In genomic region chr1:220094016-220094911, GRCh38 we compare ENCODE assay signal across 1 cellular context.
TF ChIP-seq lines count a peak whose summit lies in the region.

Gene IARS2, plus strand, starts transcription at chr1:220094132. Its CDS starts 85 bp downstream, at chr1:220094217.

TF ChIP-seq in HepG2, 621 proteins besides CTCF, POLR2A, EP300 and RAD21 (continued from another document and continues in another):
- TF ChIP-seq, protein P1, sequence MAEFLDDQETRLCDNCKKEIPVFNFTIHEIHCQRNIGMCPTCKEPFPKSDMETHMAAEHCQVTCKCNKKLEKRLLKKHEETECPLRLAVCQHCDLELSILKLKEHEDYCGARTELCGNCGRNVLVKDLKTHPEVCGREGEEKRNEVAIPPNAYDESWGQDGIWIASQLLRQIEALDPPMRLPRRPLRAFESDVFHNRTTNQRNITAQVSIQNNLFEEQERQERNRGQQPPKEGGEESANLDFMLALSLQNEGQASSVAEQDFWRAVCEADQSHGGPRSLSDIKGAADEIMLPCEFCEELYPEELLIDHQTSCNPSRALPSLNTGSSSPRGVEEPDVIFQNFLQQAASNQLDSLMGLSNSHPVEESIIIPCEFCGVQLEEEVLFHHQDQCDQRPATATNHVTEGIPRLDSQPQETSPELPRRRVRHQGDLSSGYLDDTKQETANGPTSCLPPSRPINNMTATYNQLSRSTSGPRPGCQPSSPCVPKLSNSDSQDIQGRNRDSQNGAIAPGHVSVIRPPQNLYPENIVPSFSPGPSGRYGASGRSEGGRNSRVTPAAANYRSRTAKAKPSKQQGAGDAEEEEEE (CRISPR knock-in tag; IDR thresholded peaks at IDR 0.05; ENCODE audit: borderline replicate concordance), result no peak
- TF ChIP-seq KAT7 (CRISPR knock-in tag; IDR thresholded peaks at IDR 0.05; ENCODE audit: borderline replicate concordance) (0 out of 2 replicates have a peak, but pooled peaks have one; percentile 45), ZNF552 (CRISPR knock-in tag; IDR thresholded peaks at IDR 0.05; ENCODE audit: borderline replicate concordance) (no peak), ZNF619 (CRISPR knock-in tag; IDR thresholded peaks at IDR 0.05) (no peak), ZKSCAN1 (IDR thresholded peaks at IDR 0.05; ENCODE audit: low read length) (no peak), ZNF574 (CRISPR knock-in tag; IDR thresholded peaks at IDR 0.05) (peak; percentile 71; the same call in 1 of the 2 replicates), KLF15 (CRISPR knock-in tag; IDR thresholded peaks at IDR 0.05; ENCODE audit: borderline replicate concordance) (no peak), RNF219 (CRISPR knock-in tag; IDR thresholded peaks at IDR 0.05) (no peak), RFXAP (CRISPR knock-in tag; IDR thresholded peaks at IDR 0.05; ENCODE audit: borderline replicate concordance) (peak; percentile 44; the same call in 1 of the 2 replicates), DPF2 (CRISPR knock-in tag; IDR thresholded peaks at IDR 0.05; ENCODE audit: borderline replicate concordance, low read depth) (no peak), GPBP1L1 (CRISPR knock-in tag; IDR thresholded peaks at IDR 0.05) (no peak), CC2D1A (CRISPR knock-in tag; IDR thresholded peaks at IDR 0.05) (no peak), PHB2 (IDR thresholded peaks at IDR 0.05; ENCODE audit: partially characterized antibody) (no peak), SNAPC5 (CRISPR knock-in tag; IDR thresholded peaks at IDR 0.05; ENCODE audit: borderline replicate concordance) (no peak), NCOA2 (CRISPR knock-in tag; IDR thresholded peaks at IDR 0.05) (0 out of 2 replicates have a peak, but pooled peaks have one; percentile 9), IKZF1 (IDR thresholded peaks at IDR 0.05) (no peak), ZBTB20 (CRISPR knock-in tag; IDR thresholded peaks at IDR 0.05; ENCODE audit: borderline replicate concordance, low read depth) (no peak), RBAK (CRISPR knock-in tag; IDR thresholded peaks at IDR 0.05) (no peak), ZNF256 (CRISPR knock-in tag; conservative IDR thresholded peaks at IDR 0.05) (no peak), SYNCRIP (IDR thresholded peaks at IDR 0.05; ENCODE audit: insufficient read depth, low read depth, low read length) (no peak), ZMYM4 (CRISPR knock-in tag; IDR thresholded peaks at IDR 0.05) (peak; percentile 34), ZNF34 (CRISPR knock-in tag; IDR thresholded peaks at IDR 0.05; ENCODE audit: borderline replicate concordance) (no peak; the same call in 1 of the 2 replicates), MTA1 (CRISPR knock-in tag; IDR thresholded peaks at IDR 0.05; ENCODE audit: borderline replicate concordance) (0 out of 2 replicates have a peak, but pooled peaks have one; percentile 24), NR2F2 (IDR thresholded peaks at IDR 0.05; ENCODE audit: borderline replicate concordance, low read depth) (no peak), ZNF720 (CRISPR knock-in tag; IDR thresholded peaks at IDR 0.05) (no peak), HMG20A (CRISPR knock-in tag; IDR thresholded peaks at IDR 0.05; ENCODE audit: borderline replicate concordance) (no peak), ARHGAP35 (CRISPR knock-in tag; IDR thresholded peaks at IDR 0.05; ENCODE audit: borderline replicate concordance) (peak; percentile 67; the same call in 1 of the 2 replicates), IRF2 (CRISPR knock-in tag; IDR thresholded peaks at IDR 0.05) (no peak), EHMT2 (IDR thresholded peaks at IDR 0.05; ENCODE audit: borderline replicate concordance, low read depth, low read length) (no peak), ZNF333 (CRISPR knock-in tag; IDR thresholded peaks at IDR 0.05; ENCODE audit: borderline replicate concordance) (no peak; the same call in 1 of the 2 replicates), MIXL1 (CRISPR knock-in tag; IDR thresholded peaks at IDR 0.05) (no peak; the same call in 1 of the 2 replicates), FOXA3 (CRISPR knock-in tag; IDR thresholded peaks at IDR 0.05) (no peak), ZNF230 (CRISPR knock-in tag; IDR thresholded peaks at IDR 0.05) (peak; percentile 58; the same call in 1 of the 2 replicates), MIER3 (CRISPR knock-in tag; IDR thresholded peaks at IDR 0.05; ENCODE audit: borderline replicate concordance) (0 out of 2 replicates have a peak, but pooled peaks have one; percentile 11), ZNF644 (CRISPR knock-in tag; IDR thresholded peaks at IDR 0.05; ENCODE audit: low read depth) (no peak), ARID3A (IDR thresholded peaks at IDR 0.05; ENCODE audit: low read depth, low read length) (no peak), ZNF383 (CRISPR knock-in tag; IDR thresholded peaks at IDR 0.05; ENCODE audit: borderline replicate concordance) (no peak), ZNF567 (CRISPR knock-in tag; IDR thresholded peaks at IDR 0.05; ENCODE audit: borderline replicate concordance) (peak; percentile 19; the same call in 1 of the 2 replicates)
- TF ChIP-seq, protein P2, sequence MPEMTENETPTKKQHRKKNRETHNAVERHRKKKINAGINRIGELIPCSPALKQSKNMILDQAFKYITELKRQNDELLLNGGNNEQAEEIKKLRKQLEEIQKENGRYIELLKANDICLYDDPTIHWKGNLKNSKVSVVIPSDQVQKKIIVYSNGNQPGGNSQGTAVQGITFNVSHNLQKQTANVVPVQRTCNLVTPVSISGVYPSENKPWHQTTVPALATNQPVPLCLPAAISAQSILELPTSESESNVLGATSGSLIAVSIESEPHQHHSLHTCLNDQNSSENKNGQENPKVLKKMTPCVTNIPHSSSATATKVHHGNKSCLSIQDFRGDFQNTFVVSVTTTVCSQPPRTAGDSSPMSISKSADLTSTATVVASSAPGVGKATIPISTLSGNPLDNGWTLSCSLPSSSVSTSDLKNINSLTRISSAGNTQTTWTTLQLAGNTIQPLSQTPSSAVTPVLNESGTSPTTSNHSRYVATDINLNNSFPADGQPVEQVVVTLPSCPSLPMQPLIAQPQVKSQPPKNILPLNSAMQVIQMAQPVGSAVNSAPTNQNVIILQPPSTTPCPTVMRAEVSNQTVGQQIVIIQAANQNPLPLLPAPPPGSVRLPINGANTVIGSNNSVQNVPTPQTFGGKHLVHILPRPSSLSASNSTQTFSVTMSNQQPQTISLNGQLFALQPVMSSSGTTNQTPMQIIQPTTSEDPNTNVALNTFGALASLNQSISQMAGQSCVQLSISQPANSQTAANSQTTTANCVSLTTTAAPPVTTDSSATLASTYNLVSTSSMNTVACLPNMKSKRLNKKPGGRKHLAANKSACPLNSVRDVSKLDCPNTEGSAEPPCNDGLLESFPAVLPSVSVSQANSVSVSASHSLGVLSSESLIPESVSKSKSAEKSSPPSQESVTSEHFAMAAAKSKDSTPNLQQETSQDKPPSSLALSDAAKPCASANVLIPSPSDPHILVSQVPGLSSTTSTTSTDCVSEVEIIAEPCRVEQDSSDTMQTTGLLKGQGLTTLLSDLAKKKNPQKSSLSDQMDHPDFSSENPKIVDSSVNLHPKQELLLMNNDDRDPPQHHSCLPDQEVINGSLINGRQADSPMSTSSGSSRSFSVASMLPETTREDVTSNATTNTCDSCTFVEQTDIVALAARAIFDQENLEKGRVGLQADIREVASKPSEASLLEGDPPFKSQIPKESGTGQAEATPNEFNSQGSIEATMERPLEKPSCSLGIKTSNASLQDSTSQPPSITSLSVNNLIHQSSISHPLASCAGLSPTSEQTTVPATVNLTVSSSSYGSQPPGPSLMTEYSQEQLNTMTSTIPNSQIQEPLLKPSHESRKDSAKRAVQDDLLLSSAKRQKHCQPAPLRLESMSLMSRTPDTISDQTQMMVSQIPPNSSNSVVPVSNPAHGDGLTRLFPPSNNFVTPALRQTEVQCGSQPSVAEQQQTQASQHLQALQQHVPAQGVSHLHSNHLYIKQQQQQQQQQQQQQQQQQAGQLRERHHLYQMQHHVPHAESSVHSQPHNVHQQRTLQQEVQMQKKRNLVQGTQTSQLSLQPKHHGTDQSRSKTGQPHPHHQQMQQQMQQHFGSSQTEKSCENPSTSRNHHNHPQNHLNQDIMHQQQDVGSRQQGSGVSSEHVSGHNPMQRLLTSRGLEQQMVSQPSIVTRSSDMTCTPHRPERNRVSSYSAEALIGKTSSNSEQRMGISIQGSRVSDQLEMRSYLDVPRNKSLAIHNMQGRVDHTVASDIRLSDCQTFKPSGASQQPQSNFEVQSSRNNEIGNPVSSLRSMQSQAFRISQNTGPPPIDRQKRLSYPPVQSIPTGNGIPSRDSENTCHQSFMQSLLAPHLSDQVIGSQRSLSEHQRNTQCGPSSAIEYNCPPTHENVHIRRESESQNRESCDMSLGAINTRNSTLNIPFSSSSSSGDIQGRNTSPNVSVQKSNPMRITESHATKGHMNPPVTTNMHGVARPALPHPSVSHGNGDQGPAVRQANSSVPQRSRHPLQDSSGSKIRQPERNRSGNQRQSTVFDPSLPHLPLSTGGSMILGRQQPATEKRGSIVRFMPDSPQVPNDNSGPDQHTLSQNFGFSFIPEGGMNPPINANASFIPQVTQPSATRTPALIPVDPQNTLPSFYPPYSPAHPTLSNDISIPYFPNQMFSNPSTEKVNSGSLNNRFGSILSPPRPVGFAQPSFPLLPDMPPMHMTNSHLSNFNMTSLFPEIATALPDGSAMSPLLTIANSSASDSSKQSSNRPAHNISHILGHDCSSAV (CRISPR knock-in tag; IDR thresholded peaks at IDR 0.05; ENCODE audit: borderline replicate concordance), result no peak
- TF ChIP-seq, protein P3, sequence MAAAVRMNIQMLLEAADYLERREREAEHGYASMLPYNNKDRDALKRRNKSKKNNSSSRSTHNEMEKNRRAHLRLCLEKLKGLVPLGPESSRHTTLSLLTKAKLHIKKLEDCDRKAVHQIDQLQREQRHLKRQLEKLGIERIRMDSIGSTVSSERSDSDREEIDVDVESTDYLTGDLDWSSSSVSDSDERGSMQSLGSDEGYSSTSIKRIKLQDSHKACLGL (CRISPR knock-in tag; IDR thresholded peaks at IDR 0.05), result peak; percentile 67; the same call in 1 of the 2 replicates
- TF ChIP-seq, protein P4, sequence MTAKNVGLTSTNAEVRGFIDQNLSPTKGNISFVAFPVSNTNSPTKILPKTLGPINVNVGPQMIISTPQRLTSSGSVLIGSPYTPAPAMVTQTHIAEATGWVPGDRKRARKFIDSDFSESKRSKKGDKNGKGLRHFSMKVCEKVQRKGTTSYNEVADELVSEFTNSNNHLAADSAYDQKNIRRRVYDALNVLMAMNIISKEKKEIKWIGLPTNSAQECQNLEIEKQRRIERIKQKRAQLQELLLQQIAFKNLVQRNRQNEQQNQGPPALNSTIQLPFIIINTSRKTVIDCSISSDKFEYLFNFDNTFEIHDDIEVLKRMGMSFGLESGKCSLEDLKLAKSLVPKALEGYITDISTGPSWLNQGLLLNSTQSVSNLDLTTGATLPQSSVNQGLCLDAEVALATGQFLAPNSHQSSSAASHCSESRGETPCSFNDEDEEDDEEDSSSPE (CRISPR knock-in tag; IDR thresholded peaks at IDR 0.05), result no peak; the same call in 1 of the 2 replicates
